Comparison of ENCODE assay signal across 1 cellular context in the genomic region with DNA sequence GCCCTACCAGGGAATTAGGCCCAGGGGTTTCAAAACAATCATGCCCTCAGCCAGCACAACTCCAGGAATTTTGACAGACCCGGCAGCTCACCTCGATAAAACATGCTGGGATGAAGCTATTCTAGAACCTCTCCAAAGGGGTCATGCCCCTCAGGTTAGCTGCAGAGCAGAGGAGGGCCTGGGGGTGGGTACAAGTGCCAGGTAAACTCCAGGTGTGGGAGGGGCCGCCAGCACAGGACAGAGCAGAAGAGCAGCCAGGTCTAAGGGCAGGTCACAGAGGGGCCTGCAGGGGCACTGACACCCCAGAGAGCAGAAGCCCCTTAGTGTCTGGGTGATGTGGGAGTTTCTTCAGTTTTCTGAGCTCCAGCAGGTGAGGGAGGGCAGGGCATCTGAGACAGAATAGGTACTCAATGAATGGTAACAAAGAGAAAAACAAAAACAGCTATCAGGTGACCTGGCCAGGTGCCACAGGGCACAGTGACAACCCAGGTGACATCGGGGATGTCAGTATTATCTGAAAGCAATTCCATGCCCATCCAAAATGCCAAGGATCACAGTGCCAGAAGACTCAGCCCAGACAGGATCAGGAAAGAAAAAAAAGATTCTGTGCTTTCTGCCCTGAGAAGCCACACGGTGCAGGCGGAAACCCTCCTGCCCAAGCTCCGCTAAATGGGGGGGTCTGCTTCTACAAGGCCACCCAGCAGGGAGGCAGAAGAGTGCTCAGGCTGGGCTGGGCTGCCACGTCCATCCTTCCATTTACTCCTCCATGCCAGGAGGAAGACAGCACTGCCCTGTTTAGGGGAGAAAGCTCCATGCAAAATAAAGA.
TF ChIP-seq lines count a peak whose summit lies in the region.

No MANE protein-coding gene starts in this region.

TF ChIP-seq in HCT116, 20 proteins besides CTCF, POLR2A, EP300 and RAD21:
- TF ChIP-seq, protein P1, sequence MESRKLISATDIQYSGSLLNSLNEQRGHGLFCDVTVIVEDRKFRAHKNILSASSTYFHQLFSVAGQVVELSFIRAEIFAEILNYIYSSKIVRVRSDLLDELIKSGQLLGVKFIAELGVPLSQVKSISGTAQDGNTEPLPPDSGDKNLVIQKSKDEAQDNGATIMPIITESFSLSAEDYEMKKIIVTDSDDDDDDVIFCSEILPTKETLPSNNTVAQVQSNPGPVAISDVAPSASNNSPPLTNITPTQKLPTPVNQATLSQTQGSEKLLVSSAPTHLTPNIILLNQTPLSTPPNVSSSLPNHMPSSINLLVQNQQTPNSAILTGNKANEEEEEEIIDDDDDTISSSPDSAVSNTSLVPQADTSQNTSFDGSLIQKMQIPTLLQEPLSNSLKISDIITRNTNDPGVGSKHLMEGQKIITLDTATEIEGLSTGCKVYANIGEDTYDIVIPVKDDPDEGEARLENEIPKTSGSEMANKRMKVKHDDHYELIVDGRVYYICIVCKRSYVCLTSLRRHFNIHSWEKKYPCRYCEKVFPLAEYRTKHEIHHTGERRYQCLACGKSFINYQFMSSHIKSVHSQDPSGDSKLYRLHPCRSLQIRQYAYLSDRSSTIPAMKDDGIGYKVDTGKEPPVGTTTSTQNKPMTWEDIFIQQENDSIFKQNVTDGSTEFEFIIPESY (IDR thresholded peaks at IDR 0.05; ENCODE audit: extremely low read depth, insufficient replicate concordance, low read length), result no peak
- TF ChIP-seq EZH2 (IDR thresholded peaks at IDR 0.05) (no peak), YY1 (IDR thresholded peaks at IDR 0.05; ENCODE audit: extremely low read depth, insufficient replicate concordance, low read depth, low read length) (no peak), CBX3 (IDR thresholded peaks at IDR 0.05; ENCODE audit: low read depth) (no peak)
